Comparison of ENCODE assay signal across 1 cellular context in genomic region chr15:40353697-40354096, GRCh38.
TF ChIP-seq lines count a peak whose summit lies in the region.

No MANE protein-coding gene starts in this region.

TF ChIP-seq in GM23338, 12 proteins besides CTCF, POLR2A, EP300 and RAD21 (continued from another document):
- TF ChIP-seq, protein P1, sequence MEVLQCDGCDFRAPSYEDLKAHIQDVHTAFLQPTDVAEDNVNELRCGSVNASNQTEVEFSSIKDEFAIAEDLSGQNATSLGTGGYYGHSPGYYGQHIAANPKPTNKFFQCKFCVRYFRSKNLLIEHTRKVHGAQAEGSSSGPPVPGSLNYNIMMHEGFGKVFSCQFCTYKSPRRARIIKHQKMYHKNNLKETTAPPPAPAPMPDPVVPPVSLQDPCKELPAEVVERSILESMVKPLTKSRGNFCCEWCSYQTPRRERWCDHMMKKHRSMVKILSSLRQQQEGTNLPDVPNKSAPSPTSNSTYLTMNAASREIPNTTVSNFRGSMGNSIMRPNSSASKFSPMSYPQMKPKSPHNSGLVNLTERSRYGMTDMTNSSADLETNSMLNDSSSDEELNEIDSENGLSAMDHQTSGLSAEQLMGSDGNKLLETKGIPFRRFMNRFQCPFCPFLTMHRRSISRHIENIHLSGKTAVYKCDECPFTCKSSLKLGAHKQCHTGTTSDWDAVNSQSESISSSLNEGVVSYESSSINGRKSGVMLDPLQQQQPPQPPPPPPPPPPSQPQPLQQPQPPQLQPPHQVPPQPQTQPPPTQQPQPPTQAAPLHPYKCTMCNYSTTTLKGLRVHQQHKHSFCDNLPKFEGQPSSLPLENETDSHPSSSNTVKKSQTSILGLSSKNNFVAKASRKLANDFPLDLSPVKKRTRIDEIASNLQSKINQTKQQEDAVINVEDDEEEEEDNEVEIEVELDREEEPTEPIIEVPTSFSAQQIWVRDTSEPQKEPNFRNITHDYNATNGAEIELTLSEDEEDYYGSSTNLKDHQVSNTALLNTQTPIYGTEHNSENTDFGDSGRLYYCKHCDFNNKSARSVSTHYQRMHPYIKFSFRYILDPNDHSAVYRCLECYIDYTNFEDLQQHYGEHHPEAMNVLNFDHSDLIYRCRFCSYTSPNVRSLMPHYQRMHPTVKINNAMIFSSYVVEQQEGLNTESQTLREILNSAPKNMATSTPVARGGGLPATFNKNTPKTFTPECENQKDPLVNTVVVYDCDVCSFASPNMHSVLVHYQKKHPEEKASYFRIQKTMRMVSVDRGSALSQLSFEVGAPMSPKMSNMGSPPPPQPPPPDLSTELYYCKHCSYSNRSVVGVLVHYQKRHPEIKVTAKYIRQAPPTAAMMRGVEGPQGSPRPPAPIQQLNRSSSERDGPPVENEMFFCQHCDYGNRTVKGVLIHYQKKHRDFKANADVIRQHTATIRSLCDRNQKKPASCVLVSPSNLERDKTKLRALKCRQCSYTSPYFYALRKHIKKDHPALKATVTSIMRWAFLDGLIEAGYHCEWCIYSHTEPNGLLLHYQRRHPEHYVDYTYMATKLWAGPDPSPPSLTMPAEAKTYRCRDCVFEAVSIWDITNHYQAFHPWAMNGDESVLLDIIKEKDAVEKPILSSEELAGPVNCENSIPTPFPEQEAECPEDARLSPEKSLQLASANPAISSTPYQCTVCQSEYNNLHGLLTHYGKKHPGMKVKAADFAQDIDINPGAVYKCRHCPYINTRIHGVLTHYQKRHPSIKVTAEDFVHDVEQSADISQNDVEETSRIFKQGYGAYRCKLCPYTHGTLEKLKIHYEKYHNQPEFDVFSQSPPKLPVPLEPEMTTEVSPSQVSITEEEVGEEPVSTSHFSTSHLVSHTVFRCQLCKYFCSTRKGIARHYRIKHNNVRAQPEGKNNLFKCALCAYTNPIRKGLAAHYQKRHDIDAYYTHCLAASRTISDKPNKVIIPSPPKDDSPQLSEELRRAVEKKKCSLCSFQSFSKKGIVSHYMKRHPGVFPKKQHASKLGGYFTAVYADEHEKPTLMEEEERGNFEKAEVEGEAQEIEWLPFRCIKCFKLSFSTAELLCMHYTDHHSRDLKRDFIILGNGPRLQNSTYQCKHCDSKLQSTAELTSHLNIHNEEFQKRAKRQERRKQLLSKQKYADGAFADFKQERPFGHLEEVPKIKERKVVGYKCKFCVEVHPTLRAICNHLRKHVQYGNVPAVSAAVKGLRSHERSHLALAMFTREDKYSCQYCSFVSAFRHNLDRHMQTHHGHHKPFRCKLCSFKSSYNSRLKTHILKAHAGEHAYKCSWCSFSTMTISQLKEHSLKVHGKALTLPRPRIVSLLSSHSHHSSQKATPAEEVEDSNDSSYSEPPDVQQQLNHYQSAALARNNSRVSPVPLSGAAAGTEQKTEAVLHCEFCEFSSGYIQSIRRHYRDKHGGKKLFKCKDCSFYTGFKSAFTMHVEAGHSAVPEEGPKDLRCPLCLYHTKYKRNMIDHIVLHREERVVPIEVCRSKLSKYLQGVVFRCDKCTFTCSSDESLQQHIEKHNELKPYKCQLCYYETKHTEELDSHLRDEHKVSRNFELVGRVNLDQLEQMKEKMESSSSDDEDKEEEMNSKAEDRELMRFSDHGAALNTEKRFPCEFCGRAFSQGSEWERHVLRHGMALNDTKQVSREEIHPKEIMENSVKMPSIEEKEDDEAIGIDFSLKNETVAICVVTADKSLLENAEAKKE (CRISPR knock-in tag; IDR thresholded peaks at IDR 0.05), result no peak
- TF ChIP-seq NANOG (IDR thresholded peaks at IDR 0.05; ENCODE audit: borderline replicate concordance) (no peak), STAT1 (IDR thresholded peaks at IDR 0.05; ENCODE audit: unreplicated experiment) (no peak), REST (IDR thresholded peaks at IDR 0.05; ENCODE audit: unreplicated experiment) (no peak), EZH2 (IDR thresholded peaks at IDR 0.05; ENCODE audit: low read depth, unreplicated experiment) (no peak), JUNB (IDR thresholded peaks at IDR 0.05; ENCODE audit: unreplicated experiment) (no peak), ZNF114 (CRISPR knock-in tag; IDR thresholded peaks at IDR 0.05) (no peak)
